In the genomic region with DNA sequence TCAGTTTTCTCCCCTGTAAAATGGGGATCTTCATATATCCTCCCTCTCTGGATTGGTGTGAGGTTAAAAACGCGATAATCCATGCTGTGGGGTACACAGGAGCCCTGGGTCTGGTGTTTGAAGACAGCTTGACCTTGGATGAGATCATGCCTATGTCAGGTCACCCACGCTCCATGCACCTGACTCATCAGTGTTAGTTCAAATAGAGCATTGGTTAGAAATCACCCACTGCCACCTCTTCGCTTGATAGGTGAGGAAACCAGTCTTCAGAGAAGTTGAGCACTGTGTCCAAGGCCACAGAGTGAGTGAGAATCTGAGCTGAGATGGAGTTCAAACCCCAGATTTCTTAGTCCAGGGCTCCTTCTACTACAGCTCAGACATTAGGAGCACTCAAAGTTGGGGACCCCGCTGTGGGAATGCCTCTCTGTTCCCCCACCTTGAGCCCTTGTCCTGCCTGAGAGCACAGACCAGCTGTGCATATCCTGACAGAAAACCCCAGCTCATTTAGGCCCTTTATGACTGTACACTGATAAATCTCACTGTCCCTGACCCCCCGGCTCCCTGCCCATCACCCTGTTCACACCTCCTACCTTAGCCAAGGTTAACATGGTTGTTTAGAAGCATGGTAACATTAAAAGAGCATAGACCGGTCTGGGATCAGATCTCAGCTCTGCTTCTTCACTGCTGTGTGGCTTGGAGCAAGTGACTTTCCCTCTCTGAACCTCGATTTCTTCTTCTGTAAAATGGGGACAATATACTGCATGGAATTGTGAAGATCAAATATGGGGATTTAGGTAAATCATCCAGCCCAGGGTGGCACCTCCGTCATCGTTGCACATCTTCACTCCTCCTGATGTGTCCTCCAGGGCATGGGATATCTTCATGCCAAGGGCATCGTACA, we compare ENCODE assay signal across 17 cellular contexts. TPM values are rescaled to one million over a fixed set of nuclear protein-coding genes. Genes with fewer than 3 reads are reported as not detected.
A peak's percentile ranks its signal among the peaks of the same experiment; 100 is the strongest.
DNase-seq lines count a peak whose midpoint lies in the region; ATAC-seq and TF ChIP-seq lines count a peak whose summit lies in the region.
"Had no signal": no experiment of that assay in that cellular context is flagged by ENCODE, and none has a peak within 500 bp of the region (broad histone marks: within the 10 kb centered on the region; RNA-seq: fewer than 3 reads in every experiment).

No MANE protein-coding gene starts in this region.

- ATAC-seq in activated T-cell treated with anti-CD3 and anti-CD28 coated beads, Interleukin-2, amount 50 U/mL, for 4 hours, result peak; percentile 47 to 58
- ATAC-seq in GM21619 (IDR thresholded peaks at IDR 0.05; ENCODE audit: unreplicated experiment), result no peak
- ATAC-seq: naive thymus-derived CD4-positive, alpha-beta T cell had no signal

- H3K27me3 ChIP-seq in spleen (replicated peaks in 1 of 7) (no peaks in the 10 kb centered on the region), SJCRH30 (no peaks in the 10 kb centered on the region), stomach (no peaks in the 10 kb centered on the region)
- H3K27me3 ChIP-seq: adrenal gland, cardiac muscle cell, esophagus muscularis mucosa, ovary had no signal

- TF ChIP-seq CTCF in HEK293 (tag by site-specific recombination; IDR thresholded peaks at IDR 0.05) (no peak), spleen (IDR thresholded peaks at IDR 0.05 in 8 of 11, conservative IDR thresholded peaks at IDR 0.05 in 3 of 11) (no peak), stomach (IDR thresholded peaks at IDR 0.05) (no peak)

- no peak overlapping the region for H3K4me3 Mint-ChIP-seq in activated T-cell treated with anti-CD3 and anti-CD28 coated beads, Interleukin-2, amount 50 U/mL, for 4 hours
- H3K4me3 Mint-ChIP-seq in activated T-helper 2 cell treated with anti-CD3 and anti-CD28 coated beads, Interferon-gamma antibody, Interleukin-2, Interleukin-4, amounts not matched to agents 10 μg/mL and 5 μg/mL and 100 μg/mL, durations not matched to agents 14 hours and 24 hours and 36 hours (ENCODE audit: low read depth), result no peak overlapping the region
- H3K4me3 Mint-ChIP-seq: naive thymus-derived CD4-positive, alpha-beta T cell; stimulated activated naive CD8-positive, alpha-beta T cell treated with anti-CD3 and anti-CD28 coated beads, Interleukin-15, Interleukin-2, amounts not matched to agents 100 ng/mL and 50 ng/mL, for 24 hours had no signal

- H3K9me3 ChIP-seq in HEK293 (ENCODE audit: control insufficient read depth, insufficient read depth, low read depth, low read length) (no peaks in the 10 kb centered on the region), spleen (no peaks in the 10 kb centered on the region), SJCRH30 (replicated peaks) (no peaks in the 10 kb centered on the region), stomach (no peaks in the 10 kb centered on the region)
- H3K9me3 ChIP-seq: adrenal gland, esophagus muscularis mucosa, ovary had no signal

- no peak for DNase-seq in activated T-cell treated with anti-CD3 and anti-CD28 coated beads, Interleukin-2, amount 50 U/mL, for 4 hours
- DNase-seq in activated T-cell treated with anti-CD3 and anti-CD28 coated beads, Interleukin-2, amount 50 U/mL, for 48 hours, result no peak
- no peak for DNase-seq in activated T-helper 2 cell treated with anti-CD3 and anti-CD28 coated beads, Interferon-gamma antibody, Interleukin-2, Interleukin-4, amounts not matched to agents 10 μg/mL and 5 μg/mL and 100 μg/mL, durations not matched to agents 14 hours and 24 hours and 36 hours (ENCODE audit: low spot score)
- DNase-seq in spleen (peak; percentile 6), SJCRH30 (no peak), stomach (no peak)
- DNase-seq: NCI-H510A treated with DMSO at 0.1 percent for 48 hours, ovary, trophoblast cell had no signal

- no peaks in the 10 kb centered on the region for H3K4me1 ChIP-seq in HEK293 (ENCODE audit: control insufficient read depth, insufficient read depth, low read length)
- H3K4me1 ChIP-seq in spleen, result peaks cover 0 to 23% (median 7%) of the 10 kb centered on the region in 6 donors
- no peaks in the 10 kb centered on the region for H3K4me1 ChIP-seq in SJCRH30
- peaks cover 3 to 21% (median 16%) of the 10 kb centered on the region in 4 donors for H3K4me1 ChIP-seq in stomach

- 89 to 93% (median 92%) methylated on average over 11 of the region's 11 CpGs for WGBS in spleen, 5 donors
- WGBS in stomach, 5 donors, result 91 to 94% (median 93%) methylated on average over 11 of the region's 11 CpGs

- peaks cover 28% of the 10 kb centered on the region for H3K36me3 Mint-ChIP-seq in activated T-cell treated with anti-CD3 and anti-CD28 coated beads, Interleukin-2, amount 50 U/mL, for 4 hours (ENCODE audit: insufficient read depth)
- H3K36me3 Mint-ChIP-seq in activated T-helper 2 cell treated with anti-CD3 and anti-CD28 coated beads, Interferon-gamma antibody, Interleukin-2, Interleukin-4, amounts not matched to agents 10 μg/mL and 5 μg/mL and 100 μg/mL, durations not matched to agents 14 hours and 24 hours and 36 hours (ENCODE audit: low read depth), result peaks cover 63% of the 10 kb centered on the region

- peak overlapping the region; percentile 76 for H3K27ac Mint-ChIP-seq in activated T-helper 2 cell treated with anti-CD3 and anti-CD28 coated beads, Interferon-gamma antibody, Interleukin-2, Interleukin-4, amounts not matched to agents 10 μg/mL and 5 μg/mL and 100 μg/mL, durations not matched to agents 14 hours and 24 hours and 36 hours
- H3K27ac Mint-ChIP-seq: stimulated activated naive CD8-positive, alpha-beta T cell treated with anti-CD3 and anti-CD28 coated beads, Interleukin-15, Interleukin-2, amounts not matched to agents 100 ng/mL and 50 ng/mL, for 24 hours had no signal

- H3K4me1 Mint-ChIP-seq in activated T-cell treated with anti-CD3 and anti-CD28 coated beads, Interleukin-2, amount 50 U/mL, for 4 hours (ENCODE audit: low read depth), result no peaks in the 10 kb centered on the region
- H3K4me1 Mint-ChIP-seq in activated T-helper 2 cell treated with anti-CD3 and anti-CD28 coated beads, Interferon-gamma antibody, Interleukin-2, Interleukin-4, amounts not matched to agents 10 μg/mL and 5 μg/mL and 100 μg/mL, durations not matched to agents 14 hours and 24 hours and 36 hours (ENCODE audit: low read depth), result peaks cover 24% of the 10 kb centered on the region

- CTCF ChIA-PET in HEK293 (lab: Yijun Ruan, JAX), result interaction anchor here (0.6 to 20.8 kb wide), 11 partner anchors 9 to 372 kb away, joined by 3 to 267 read pairs (median 4); no protein-coding TSS in a partner anchor

- no peaks in the 10 kb centered on the region for H3K9me3 Mint-ChIP-seq in activated T-cell treated with anti-CD3 and anti-CD28 coated beads, Interleukin-2, amount 50 U/mL, for 4 hours
- H3K9me3 Mint-ChIP-seq in activated T-helper 2 cell treated with anti-CD3 and anti-CD28 coated beads, Interferon-gamma antibody, Interleukin-2, Interleukin-4, amounts not matched to agents 10 μg/mL and 5 μg/mL and 100 μg/mL, durations not matched to agents 14 hours and 24 hours and 36 hours, result no peaks in the 10 kb centered on the region
- H3K9me3 Mint-ChIP-seq: naive thymus-derived CD4-positive, alpha-beta T cell; stimulated activated naive CD8-positive, alpha-beta T cell treated with anti-CD3 and anti-CD28 coated beads, Interleukin-15, Interleukin-2, amounts not matched to agents 100 ng/mL and 50 ng/mL, for 24 hours had no signal

- H3K27ac ChIP-seq in HEK293 (ENCODE audit: extremely low read depth, low read depth, low read length) (no peak overlapping the region), spleen (peak overlapping the region in 1 of 8 donors; percentile 40), SJCRH30 (no peak overlapping the region), stomach (no peak overlapping the region)
- H3K27ac ChIP-seq: cardiac muscle cell, esophagus muscularis mucosa, ovary, WERI-Rb-1 had no signal

- POLR2A ChIA-PET in HEK293 (lab: Yijun Ruan, JAX), result no interaction called here

- no peak for TF ChIP-seq POLR2A in spleen (IDR thresholded peaks at IDR 0.05)
- TF ChIP-seq POLR2A in stomach (IDR thresholded peaks at IDR 0.05), result no peak

- H3K36me3 ChIP-seq in HEK293 (ENCODE audit: control insufficient read depth in 2 of 2, insufficient read depth in 1 of 2, low read length in 2 of 2), result peaks cover 0 to 86% of the 10 kb centered on the region in 2 experiments; a peak in 2 of 3 replicates
- peaks cover 0 to 100% (median 87%) of the 10 kb centered on the region in 6 donors for H3K36me3 ChIP-seq in spleen
- H3K36me3 ChIP-seq in SJCRH30, result peaks cover 84% of the 10 kb centered on the region
- peaks cover 44 to 100% (median 98%) of the 10 kb centered on the region in 4 donors for H3K36me3 ChIP-seq in stomach
- H3K36me3 ChIP-seq: ovary had no signal

- intact Hi-C loops in activated T-helper 2 cell treated with anti-CD3 and anti-CD28 coated beads, Interferon-gamma antibody, Interleukin-2, Interleukin-4, amounts not matched to agents 10 μg/mL and 5 μg/mL and 100 μg/mL, durations not matched to agents 14 hours and 24 hours and 36 hours (cut with micrococcal nuclease), result loop anchor here (2.0 kb wide), 1 partner anchor 44 kb away; no protein-coding TSS in a partner anchor
- intact Hi-C loops in spleen (cut with DNase I; ENCODE audit: low total_unique reads) (no loop called here), stomach (cut with DNase I; ENCODE audit: low total_unique reads) (loop anchor here (5.0 to 10.0 kb wide), 2 partner anchors 44 to 374 kb away; no protein-coding TSS in a partner anchor)

- no peaks in the 10 kb centered on the region for H3K27me3 Mint-ChIP-seq in activated T-cell treated with anti-CD3 and anti-CD28 coated beads, Interleukin-2, amount 50 U/mL, for 4 hours (ENCODE audit: low read depth)
- no peaks in the 10 kb centered on the region for H3K27me3 Mint-ChIP-seq in activated T-helper 2 cell treated with anti-CD3 and anti-CD28 coated beads, Interferon-gamma antibody, Interleukin-2, Interleukin-4, amounts not matched to agents 10 μg/mL and 5 μg/mL and 100 μg/mL, durations not matched to agents 14 hours and 24 hours and 36 hours (ENCODE audit: low read depth)
- H3K27me3 Mint-ChIP-seq: naive thymus-derived CD4-positive, alpha-beta T cell; stimulated activated naive CD8-positive, alpha-beta T cell treated with anti-CD3 and anti-CD28 coated beads, Interleukin-15, Interleukin-2, amounts not matched to agents 100 ng/mL and 50 ng/mL, for 24 hours had no signal

- H3K4me3 ChIP-seq in HEK293 (ENCODE audit: low read depth, low read length) (no peak overlapping the region), spleen (no peak overlapping the region), SJCRH30 (no peak overlapping the region), stomach (no peak overlapping the region)
- H3K4me3 ChIP-seq: adrenal gland, cardiac muscle cell, esophagus muscularis mucosa, ovary had no signal

- no peak for TF ChIP-seq EP300 in stomach (IDR thresholded peaks at IDR 0.05)

RNA-seq across cellular contexts. Expression of a gene that starts 22.4 kb away (rescaled TPM):
- total RNA-seq in activated T-cell treated with anti-CD3 and anti-CD28 coated beads, Interleukin-2, amount 50 U/mL, for 4 hours, result 10 to 100 TPM; 13.4 to 21.8 (median 16.4) TPM
- 35.1 and 35.8 TPM in 2 replicates for total RNA-seq in activated T-helper 2 cell treated with anti-CD3 and anti-CD28 coated beads, Interferon-gamma antibody, Interleukin-2, Interleukin-4, amounts not matched to agents 10 μg/mL and 5 μg/mL and 100 μg/mL, durations not matched to agents 14 hours and 24 hours and 36 hours
- 100 to 1,000 TPM; 187 to 309 (median 252) TPM for total RNA-seq in spleen
- 100 to 1,000 TPM; 162 to 202 (median 198) TPM for polyA plus RNA-seq in spleen
- total RNA-seq in SJCRH30 (2014; rRNA removed; shearing (Covaris generic)), result 0.05 and 0.22 TPM in 2 replicates
- total RNA-seq in stomach, result 100 to 1,000 TPM in 1 of 5 donors, 10 to 100 TPM in 4; 59.8 to 123 (median 96.7) TPM
- 100 to 1,000 TPM in 2 of 3 donors, 10 to 100 TPM in 1; 54.0 to 341 (median 120) TPM for polyA plus RNA-seq in stomach

Comparison
In these comparisons a context has a peak if more than half of its experiments do, and no peak if none do; other contexts are left out.
1. RNA of a gene that starts 22.4 kb away (total RNA-seq): 187 to 309 TPM in spleen, 59.8 to 123 TPM in stomach, 35.1 to 35.8 TPM in activated T-helper 2 cell treated with anti-CD3 and anti-CD28 coated beads, Interferon-gamma antibody, Interleukin-2, Interleukin-4, amounts not matched to agents 10 μg/mL and 5 μg/mL and 100 μg/mL, durations not matched to agents 14 hours and 24 hours and 36 hours and 13.4 to 21.8 TPM in activated T-cell treated with anti-CD3 and anti-CD28 coated beads, Interleukin-2, amount 50 U/mL, for 4 hours; 0.05 to 0.22 TPM in SJCRH30; every median in the first group is over 10 times any median in the second.